8 cellular contexts compared by ENCODE assay signal in genomic region chr3:44511238-44511567, GRCh38. TPM values are rescaled to one million over a fixed set of nuclear protein-coding genes. Genes with fewer than 3 reads are reported as not detected.
DNase-seq lines count a peak whose midpoint lies in the region; ATAC-seq and TF ChIP-seq lines count a peak whose summit lies in the region.

No MANE protein-coding gene starts in this region.

- TF ChIP-seq CTCF in CD14-positive monocyte (IDR thresholded peaks at IDR 0.05), result no peak
- no peak for TF ChIP-seq CTCF in MM.1S (IDR thresholded peaks at IDR 0.05; ENCODE audit: low read length)
- no peak for TF ChIP-seq CTCF in nephron progenitor cell (IDR thresholded peaks at IDR 0.05)

- no peaks in the 10 kb centered on the region for H3K27me3 ChIP-seq in MM.1S (replicated peaks; ENCODE audit: insufficient read depth, low read length)

- H3K79me2 ChIP-seq in MM.1S (ENCODE audit: low read length), result peaks cover 40% of the 10 kb centered on the region

- H4K20me1 ChIP-seq in MM.1S (ENCODE audit: insufficient read depth, low read length), result no peaks in the 10 kb centered on the region

- H3K4me1 ChIP-seq in MM.1S (ENCODE audit: low read length), result peaks cover 13% of the 10 kb centered on the region

- peak overlapping the region; percentile 78 for H3K4me2 ChIP-seq in MM.1S (ENCODE audit: low read depth, low read length)

- H3K9me2 ChIP-seq in MM.1S (replicated peaks; ENCODE audit: insufficient read depth, low read length), result no peaks in the 10 kb centered on the region

- DNase-seq in CD14-positive monocyte (ENCODE audit: low spot score), result no peak
- DNase-seq in MM.1S, result no peak
- peak; percentile 6 for DNase-seq in dermis blood vessel endothelial cell
- no peak for DNase-seq in nephron progenitor cell
- no peak for DNase-seq in middle frontal gyrus (ENCODE audit: extremely low spot score, low spot score)
- DNase-seq in activated CD4-positive, CD25-positive, alpha-beta regulatory T cell treated with anti-CD3 and anti-CD28 coated beads, Interleukin-2, amount 50 U/mL, for 72 hours, result no peak
- no peak for DNase-seq in mucosa of gallbladder (ENCODE audit: low spot score)

- peaks cover under 1 to 10% (median 5%) of the 10 kb centered on the region in 7 donors for H3K9me3 Mint-ChIP-seq in CD14-positive monocyte
- H3K9me3 Mint-ChIP-seq in nephron progenitor cell, result peaks cover 28% of the 10 kb centered on the region

- H2AFZ ChIP-seq in MM.1S (ENCODE audit: low read length), result peak overlapping the region; percentile 96

- no peak for ATAC-seq in GM19395 (IDR thresholded peaks at IDR 0.05; ENCODE audit: unreplicated experiment)

- peak overlapping the region; percentile 80; the same call in 1 of the 2 replicates for H3K9ac ChIP-seq in MM.1S (ENCODE audit: low read length)

- no peak overlapping the region for H3K27ac ChIP-seq in MM.1S (ENCODE audit: low read length)

- H3K4me1 Mint-ChIP-seq in CD14-positive monocyte (peaks cover 26% of the 10 kb centered on the region), nephron progenitor cell (peaks cover 44% of the 10 kb centered on the region)

- H3K4me3 Mint-ChIP-seq in CD14-positive monocyte (peak overlapping the region; percentile 92), nephron progenitor cell (peak overlapping the region; percentile 97)

- intact Hi-C loops in CD14-positive monocyte (cut with micrococcal nuclease), result loop anchor here (2.0 to 10.0 kb wide), 4 partner anchors 34 to 176 kb away; partner anchors contain the start of genes TCAIM (in 2 of the 2) and ZNF445 (in 2 of the 2)

- no peaks in the 10 kb centered on the region for H3K9me3 ChIP-seq in MM.1S (replicated peaks; ENCODE audit: insufficient read depth, low read length)

- H3F3A ChIP-seq in MM.1S (ENCODE audit: insufficient read depth, low read length), result peaks cover 11% of the 10 kb centered on the region

- peaks cover 4 to 16% of the 10 kb centered on the region in 2 donors for H3K36me3 Mint-ChIP-seq in CD14-positive monocyte
- peaks cover 30% of the 10 kb centered on the region for H3K36me3 Mint-ChIP-seq in nephron progenitor cell (ENCODE audit: low read depth)

- peak overlapping the region; percentile 87 for H3K4me3 ChIP-seq in MM.1S (ENCODE audit: low read length)

- H3K27me3 Mint-ChIP-seq in CD14-positive monocyte (ENCODE audit: low read depth in 3 of 3) (peaks cover 0 to 1% (median 1%) of the 10 kb centered on the region in 3 donors), nephron progenitor cell (ENCODE audit: low read depth, poor library complexity) (peaks cover 5% of the 10 kb centered on the region)

- H3K36me3 ChIP-seq in MM.1S (replicated peaks; ENCODE audit: insufficient read depth, low read length), result no peaks in the 10 kb centered on the region

- H3K27ac Mint-ChIP-seq in CD14-positive monocyte (peak overlapping the region in 3 of 7 donors; percentile 60 to 88 (median 76)), nephron progenitor cell (peak overlapping the region; percentile 100)

RNA-seq across cellular contexts. Expression of gene ZNF445, which starts 33.7 kb away (rescaled TPM):
- 1 to 10 TPM in 1 of 2 donors, under 1 TPM in 1; 0.41 to 1.1 TPM for polyA plus RNA-seq in CD14-positive monocyte
- 9.2 and 10.6 TPM in 2 replicates for total RNA-seq in dermis blood vessel endothelial cell
- total RNA-seq in mucosa of gallbladder, result 28.0 TPM

RNA-seq across cellular contexts. Expression of gene ZKSCAN7, which starts 43.8 kb away (rescaled TPM):
- polyA plus RNA-seq in CD14-positive monocyte, result under 1 TPM; 0.29 to 0.48 TPM
- 1.3 and 2.2 TPM in 2 replicates for total RNA-seq in dermis blood vessel endothelial cell
- total RNA-seq in mucosa of gallbladder, result 6.4 TPM
